15 cellular contexts compared by ENCODE assay signal in genomic region chr12:31819427-31819826, GRCh38.
"Had no signal": no experiment of that assay in that cellular context is flagged by ENCODE, and none has a peak within 500 bp of the region (broad histone marks: within the 10 kb centered on the region; RNA-seq: fewer than 3 reads in every experiment).

No MANE protein-coding gene starts in this region.

- H3K79me2 ChIP-seq: hepatocyte had no signal

- H3K4me1 ChIP-seq: gastroesophageal sphincter, lower lobe of right lung, upper lobe of right lung had no signal

- H3K4me3 ChIP-seq: gastroesophageal sphincter, hepatocyte, lower lobe of right lung, upper lobe of right lung had no signal

- H3K4me1 Mint-ChIP-seq: natural killer cell had no signal

- DNase-seq: activated effector memory CD4-positive, alpha-beta T cell treated with Interleukin-2 at 50 U/mL for 16 hours; activated T-cell treated with anti-CD3 and anti-CD28 coated beads, Interleukin-2, amount 50 U/mL, for 1 hour; amniotic stem cell; brain microvascular endothelial cell; kidney glomerular epithelial cell; lower lobe of right lung; natural killer cell; posterior cingulate gyrus; right cardiac atrium; stimulated activated CD4-positive, alpha-beta T cell treated with anti-CD3 and anti-CD28 coated beads, Interleukin-1b, Interleukin-23, amount 100 ng/mL, for 48 hours; stimulated activated naive B cell treated with anti-CD40 and anti-IgM and Interleukin-4, amounts not matched to agents 10 μg/mL and 1 μg/mL and 100 μg/mL, for 72 hours; upper lobe of right lung had no signal

- H3K36me3 Mint-ChIP-seq: natural killer cell; stimulated activated naive B cell treated with anti-CD40 and anti-IgM and Interleukin-4, amounts not matched to agents 10 μg/mL and 1 μg/mL and 100 μg/mL, for 72 hours had no signal

- H3K9me3 Mint-ChIP-seq: natural killer cell had no signal

- H3K4me3 Mint-ChIP-seq: natural killer cell; stimulated activated naive B cell treated with anti-CD40 and anti-IgM and Interleukin-4, amounts not matched to agents 10 μg/mL and 1 μg/mL and 100 μg/mL, for 72 hours had no signal

- H3K27ac Mint-ChIP-seq: activated naive CD4-positive, alpha-beta T cell treated with anti-CD3 and anti-CD28 coated beads, Interleukin-2, amount 50 U/mL, for 72 hours; natural killer cell; stimulated activated naive B cell treated with anti-CD40 and anti-IgM and Interleukin-4, amounts not matched to agents 10 μg/mL and 1 μg/mL and 100 μg/mL, for 72 hours had no signal

- H3K27me3 Mint-ChIP-seq: stimulated activated naive B cell treated with anti-CD40 and anti-IgM and Interleukin-4, amounts not matched to agents 10 μg/mL and 1 μg/mL and 100 μg/mL, for 72 hours had no signal

- H3K4me2 ChIP-seq: hepatocyte had no signal

- H3K27me3 ChIP-seq: brain microvascular endothelial cell, gastroesophageal sphincter, hepatocyte, upper lobe of right lung had no signal

- H3K27ac ChIP-seq: brain microvascular endothelial cell, gastroesophageal sphincter, hepatocyte, lower lobe of right lung, upper lobe of right lung had no signal

- H3K36me3 ChIP-seq: brain microvascular endothelial cell, gastroesophageal sphincter, lower lobe of right lung, upper lobe of right lung had no signal

- ATAC-seq: activated naive CD4-positive, alpha-beta T cell treated with anti-CD3 and anti-CD28 coated beads, Interleukin-2, amount 50 U/mL, for 72 hours; gastroesophageal sphincter; lower lobe of right lung; natural killer cell; stimulated activated naive B cell treated with anti-CD40 and anti-IgM and Interleukin-4, amounts not matched to agents 10 μg/mL and 1 μg/mL and 100 μg/mL, for 72 hours; upper lobe of right lung had no signal
